ENCODE assay signal across 22 cellular contexts in the genomic region with DNA sequence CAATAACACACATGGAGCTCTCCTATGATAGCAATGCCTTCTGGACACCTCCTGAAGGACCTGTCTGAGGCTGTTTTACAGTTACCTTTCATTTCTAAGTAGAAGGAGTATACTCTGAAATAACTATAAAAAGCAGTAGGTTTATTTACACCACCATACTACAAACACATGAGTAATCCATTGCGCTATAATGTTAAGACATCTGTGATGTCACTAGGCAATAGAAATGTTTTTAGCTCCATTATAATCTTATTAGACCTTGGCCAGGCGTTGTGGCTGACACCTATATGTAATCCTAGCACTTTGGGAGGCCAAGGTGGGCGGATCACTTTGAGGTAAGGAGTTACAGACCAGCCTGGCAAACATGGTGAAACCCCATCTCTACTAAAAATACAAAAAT. TPM values are rescaled to one million over a fixed set of nuclear protein-coding genes. Genes with fewer than 3 reads are reported as not detected.
DNase-seq lines count a peak whose midpoint lies in the region; ATAC-seq and TF ChIP-seq lines count a peak whose summit lies in the region.
"Had no signal": no experiment of that assay in that cellular context is flagged by ENCODE, and none has a peak within 500 bp of the region (broad histone marks: within the 10 kb centered on the region; RNA-seq: fewer than 3 reads in every experiment).

No MANE protein-coding gene starts in this region.

- no peak overlapping the region for H3K23ac ChIP-seq in mesenchymal stem cell (ENCODE audit: low read length in 2 of 2)

- no peak for ATAC-seq in activated CD8-positive, alpha-beta T cell treated with anti-CD3 and anti-CD28 coated beads for 36 hours
- ATAC-seq in GM18517 (IDR thresholded peaks at IDR 0.05; ENCODE audit: unreplicated experiment): no peak
- no peak for ATAC-seq in GM19395 (IDR thresholded peaks at IDR 0.05; ENCODE audit: unreplicated experiment)
- no peak for ATAC-seq in upper lobe of right lung
- ATAC-seq: K562, SK-N-SH treated with all-trans-retinoic acid at 6 μM for 48 hours had no signal

- no peak for TF ChIP-seq POLR2A in transverse colon (IDR thresholded peaks at IDR 0.05)

- H3K9me3 Mint-ChIP-seq in activated CD8-positive, alpha-beta T cell treated with anti-CD3 and anti-CD28 coated beads for 36 hours: no peaks in the 10 kb centered on the region
- H3K9me3 Mint-ChIP-seq: nephron progenitor cell had no signal

- H3K36me3 Mint-ChIP-seq in activated CD8-positive, alpha-beta T cell treated with anti-CD3 and anti-CD28 coated beads for 36 hours (ENCODE audit: low read depth): peaks cover 1% of the 10 kb centered on the region

- H3K79me1 ChIP-seq in mesenchymal stem cell (replicated peaks; ENCODE audit: low read length, poor library complexity, severe bottlenecking): peaks cover 12% of the 10 kb centered on the region

- H3K27ac Mint-ChIP-seq in activated CD8-positive, alpha-beta T cell treated with anti-CD3 and anti-CD28 coated beads for 36 hours: peak overlapping the region; percentile 78
- H3K27ac Mint-ChIP-seq: nephron progenitor cell had no signal

- H2AFZ ChIP-seq in mesenchymal stem cell (ENCODE audit: low read depth, low read length): no peak overlapping the region

- H3K14ac ChIP-seq in mesenchymal stem cell (ENCODE audit: low read length in 2 of 2): no peak overlapping the region

- no peak overlapping the region for H2AK5ac ChIP-seq in mesenchymal stem cell (ENCODE audit: low read length, severe bottlenecking)

- 100% methylated on average over 2 of the region's 3 CpGs for WGBS in mesenchymal stem cell
- WGBS in transverse colon (ENCODE audit: low coverage in 1 of 2), 2 donors: 77 to 78% methylated on average over 3 of the region's 3 CpGs

- H3K4me2 ChIP-seq in mesenchymal stem cell (ENCODE audit: low read length, poor library complexity, severe bottlenecking): no peak overlapping the region

- DNase-seq in right atrium auricular region (ENCODE audit: low spot score) (peak; percentile 36), cardiac septum (ENCODE audit: low spot score) (no peak), mesenchymal stem cell (peak; percentile 50), transverse colon (peak; percentile 12), upper lobe of right lung (no peak)
- peak; percentile 46 for DNase-seq in activated CD8-positive, alpha-beta T cell treated with anti-CD3 and anti-CD28 coated beads for 36 hours
- DNase-seq: activated CD4-positive, alpha-beta T cell treated with anti-CD3 and anti-CD28 coated beads, Interleukin-2, amount 50 U/mL, for 1 hour; adrenal gland; dorsolateral prefrontal cortex; mesendoderm; NCI-H1048; NCI-H1930; NCI-H446; nephron progenitor cell; stimulated activated CD4-positive, alpha-beta T cell treated with anti-CD3 and anti-CD28 coated beads, Interleukin-12 subunit alpha, Interleukin-12 subunit beta, amount 100 ng/mL, for 4 hours; trophoblast cell had no signal

- H3K4ac ChIP-seq in mesenchymal stem cell (ENCODE audit: low read depth in 1 of 2, low read length in 2 of 2): no peak overlapping the region

- no peaks in the 10 kb centered on the region for H3K27me3 Mint-ChIP-seq in activated CD8-positive, alpha-beta T cell treated with anti-CD3 and anti-CD28 coated beads for 36 hours

- peaks cover 0 to 25% of the 10 kb centered on the region in 2 donors for H3K4me1 ChIP-seq in right atrium auricular region
- no peaks in the 10 kb centered on the region for H3K4me1 ChIP-seq in mesenchymal stem cell (ENCODE audit: control insufficient read depth, insufficient read depth, low read depth, low read length)
- peaks cover 0 to 25% (median 13%) of the 10 kb centered on the region in 4 donors for H3K4me1 ChIP-seq in transverse colon
- H3K4me1 ChIP-seq in upper lobe of right lung: peaks cover 10% of the 10 kb centered on the region
- H3K4me1 ChIP-seq: prostate gland had no signal

- H2BK5ac ChIP-seq in mesenchymal stem cell (ENCODE audit: low read depth, low read length, poor library complexity, severe bottlenecking): no peak overlapping the region

- H3K18ac ChIP-seq in mesenchymal stem cell (ENCODE audit: low read depth in 1 of 2, low read length in 2 of 2): no peak overlapping the region

- H3K4me1 Mint-ChIP-seq in activated CD8-positive, alpha-beta T cell treated with anti-CD3 and anti-CD28 coated beads for 36 hours (ENCODE audit: low read depth): peaks cover 30% of the 10 kb centered on the region

- no peak overlapping the region for H2BK12ac ChIP-seq in mesenchymal stem cell (ENCODE audit: low read length in 2 of 2)

- no peak overlapping the region for H3K4me3 Mint-ChIP-seq in activated CD8-positive, alpha-beta T cell treated with anti-CD3 and anti-CD28 coated beads for 36 hours
- H3K4me3 Mint-ChIP-seq: nephron progenitor cell had no signal

- H3K27me3 ChIP-seq in right atrium auricular region (no peaks in the 10 kb centered on the region), mesenchymal stem cell (ENCODE audit: control insufficient read depth in 1 of 2, insufficient read depth in 1 of 2, low read length in 2 of 2) (no peaks in the 10 kb centered on the region), transverse colon (no peaks in the 10 kb centered on the region), upper lobe of right lung (no peaks in the 10 kb centered on the region)
- H3K27me3 ChIP-seq: adrenal gland, dorsolateral prefrontal cortex had no signal

- intact Hi-C loops in cardiac septum (cut with DNase I) (no loop called here), transverse colon (cut with DNase I; ENCODE audit: low total_unique reads) (no loop called here), upper lobe of right lung (cut with DNase I) (no loop called here)
- intact Hi-C loops in activated CD8-positive, alpha-beta T cell treated with anti-CD3 and anti-CD28 coated beads for 36 hours (cut with micrococcal nuclease): no loop called here

- H2BK120ac ChIP-seq in mesenchymal stem cell (ENCODE audit: low read depth, low read length): no peak overlapping the region

- no peaks in the 10 kb centered on the region for H3K36me3 ChIP-seq in right atrium auricular region
- H3K36me3 ChIP-seq in mesenchymal stem cell (ENCODE audit: control insufficient read depth in 1 of 2, insufficient read depth in 2 of 2, low read depth in 1 of 2, low read length in 2 of 2): no peaks in the 10 kb centered on the region
- no peaks in the 10 kb centered on the region for H3K36me3 ChIP-seq in transverse colon
- H3K36me3 ChIP-seq in upper lobe of right lung: no peaks in the 10 kb centered on the region
- H3K36me3 ChIP-seq: adrenal gland, prostate gland had no signal

- H4K91ac ChIP-seq in mesenchymal stem cell (ENCODE audit: low read length): no peak overlapping the region

- no peaks in the 10 kb centered on the region for H3K9me3 ChIP-seq in right atrium auricular region
- H3K9me3 ChIP-seq in mesenchymal stem cell (ENCODE audit: control insufficient read depth, low read length): no peaks in the 10 kb centered on the region
- H3K9me3 ChIP-seq in transverse colon: no peaks in the 10 kb centered on the region
- H3K9me3 ChIP-seq in upper lobe of right lung: no peaks in the 10 kb centered on the region
- H3K9me3 ChIP-seq: adrenal gland, prostate gland had no signal

- no peak overlapping the region for H2BK15ac ChIP-seq in mesenchymal stem cell (ENCODE audit: low read depth, poor library complexity, severe bottlenecking)

- H4K8ac ChIP-seq in mesenchymal stem cell (ENCODE audit: low read length): no peak overlapping the region

- TF ChIP-seq EP300 in transverse colon (IDR thresholded peaks at IDR 0.05; ENCODE audit: low read depth): no peak

- no peak overlapping the region for H3K9ac ChIP-seq in mesenchymal stem cell (ENCODE audit: low read length)

- POLR2A ChIA-PET in activated CD8-positive, alpha-beta T cell treated with anti-CD3 and anti-CD28 coated beads for 36 hours (lab: Charles Lee): interaction anchor here (1.4 kb wide), 1 partner anchor 31 kb away, joined by 3 read pairs; no protein-coding TSS in a partner anchor

- H3K27ac ChIP-seq in right atrium auricular region: no peak overlapping the region
- H3K27ac ChIP-seq in mesenchymal stem cell (ENCODE audit: low read length, poor library complexity, severe bottlenecking): no peak overlapping the region
- peak overlapping the region; percentile 14 to 70 (median 60) for H3K27ac ChIP-seq in transverse colon
- no peak overlapping the region for H3K27ac ChIP-seq in upper lobe of right lung
- H3K27ac ChIP-seq: adrenal gland, prostate gland, RWPE1 had no signal

- CTCF ChIA-PET in activated CD8-positive, alpha-beta T cell treated with anti-CD3 and anti-CD28 coated beads for 36 hours (lab: Charles Lee): no interaction called here

- H3K4me3 ChIP-seq in right atrium auricular region (no peak overlapping the region), mesenchymal stem cell (ENCODE audit: insufficient read depth in 1 of 2, low read depth in 1 of 2, low read length in 2 of 2) (no peak overlapping the region), transverse colon (no peak overlapping the region), upper lobe of right lung (no peak overlapping the region)
- H3K4me3 ChIP-seq: adrenal gland, dorsolateral prefrontal cortex, K562, prostate gland had no signal

- in situ Hi-C loops in transverse colon (cut with MboI; ENCODE audit: low pct_ligation_motif_present in 1 of 4, low pct_unique_long_range_greater_than_20kb in 1 of 4, low sequenced_read_pairs in 3 of 4): no loop called here

- TF ChIP-seq CTCF in right atrium auricular region (IDR thresholded peaks at IDR 0.05) (no peak), transverse colon (IDR thresholded peaks at IDR 0.05) (no peak), upper lobe of right lung (IDR thresholded peaks at IDR 0.05) (no peak)
- TF ChIP-seq CTCF in activated CD8-positive, alpha-beta T cell treated with anti-CD3 and anti-CD28 coated beads for 36 hours (IDR thresholded peaks at IDR 0.05): no peak

RNA-seq across cellular contexts. Expression of a gene that starts 24.7 kb away (rescaled TPM):
- total RNA-seq in right atrium auricular region (10 to 100 TPM; 18.3 to 22.5 TPM), cardiac septum (10.8 TPM), transverse colon (10 to 100 TPM in 3 of 4 donors, 1 to 10 TPM in 1; 7.6 to 29.5 (median 16.6) TPM), upper lobe of right lung (29.8 TPM)
- total RNA-seq in activated CD8-positive, alpha-beta T cell treated with anti-CD3 and anti-CD28 coated beads for 36 hours: 10 to 100 TPM; 22.2 to 23.6 TPM
- polyA plus RNA-seq in mesenchymal stem cell (2013, experiment 1 of 2): 35.4 TPM
- 33.7 TPM for polyA plus RNA-seq in mesenchymal stem cell (2013, experiment 2 of 2)

RNA-seq across cellular contexts. Expression of a gene that starts 51.1 kb away (rescaled TPM):
- 10 to 100 TPM; 12.1 to 14.7 TPM for total RNA-seq in right atrium auricular region
- total RNA-seq in cardiac septum: 12.9 TPM
- total RNA-seq in activated CD8-positive, alpha-beta T cell treated with anti-CD3 and anti-CD28 coated beads for 36 hours: 1 to 10 TPM; 8.4 to 9.6 TPM
- 4.0 TPM for polyA plus RNA-seq in mesenchymal stem cell (2013, experiment 1 of 2)
- 5.2 TPM for polyA plus RNA-seq in mesenchymal stem cell (2013, experiment 2 of 2)
- total RNA-seq in transverse colon: 10 to 100 TPM in 3 of 4 donors, not detected in 1; 11.1 to 16.9 (median 16.7) TPM
- 6.2 TPM for total RNA-seq in upper lobe of right lung

RNA-seq across cellular contexts. Expression of a gene that starts 51.4 kb away (rescaled TPM):
- total RNA-seq in right atrium auricular region (10 to 100 TPM in 1 of 2 donors, 1 to 10 TPM in 1; 10.0 to 10.9 TPM), cardiac septum (17.0 TPM), transverse colon (10 to 100 TPM in 3 of 4 donors, 1 to 10 TPM in 1; 9.2 to 25.1 (median 18.8) TPM), upper lobe of right lung (13.6 TPM)
- total RNA-seq in activated CD8-positive, alpha-beta T cell treated with anti-CD3 and anti-CD28 coated beads for 36 hours: 10 to 100 TPM; 16.1 to 18.0 TPM
- polyA plus RNA-seq in mesenchymal stem cell (2013, experiment 1 of 2): 11.6 TPM
- polyA plus RNA-seq in mesenchymal stem cell (2013, experiment 2 of 2): 11.5 TPM

Comparison
In these comparisons a context has a peak if more than half of its experiments do, and no peak if none do; other contexts are left out.
1. DNase-seq: peak in right atrium auricular region (single experiment), activated CD8-positive, alpha-beta T cell treated with anti-CD3 and anti-CD28 coated beads for 36 hours (single experiment), mesenchymal stem cell (single experiment) and transverse colon (single experiment); none in cardiac septum (single experiment) and upper lobe of right lung (single experiment).
2. H3K27ac ChIP-seq: peak in transverse colon (4 of 4); none in right atrium auricular region (0 of 2), mesenchymal stem cell (single experiment) and upper lobe of right lung (single experiment).